Comparison of ENCODE assay signal across 8 cellular contexts in the genomic region with DNA sequence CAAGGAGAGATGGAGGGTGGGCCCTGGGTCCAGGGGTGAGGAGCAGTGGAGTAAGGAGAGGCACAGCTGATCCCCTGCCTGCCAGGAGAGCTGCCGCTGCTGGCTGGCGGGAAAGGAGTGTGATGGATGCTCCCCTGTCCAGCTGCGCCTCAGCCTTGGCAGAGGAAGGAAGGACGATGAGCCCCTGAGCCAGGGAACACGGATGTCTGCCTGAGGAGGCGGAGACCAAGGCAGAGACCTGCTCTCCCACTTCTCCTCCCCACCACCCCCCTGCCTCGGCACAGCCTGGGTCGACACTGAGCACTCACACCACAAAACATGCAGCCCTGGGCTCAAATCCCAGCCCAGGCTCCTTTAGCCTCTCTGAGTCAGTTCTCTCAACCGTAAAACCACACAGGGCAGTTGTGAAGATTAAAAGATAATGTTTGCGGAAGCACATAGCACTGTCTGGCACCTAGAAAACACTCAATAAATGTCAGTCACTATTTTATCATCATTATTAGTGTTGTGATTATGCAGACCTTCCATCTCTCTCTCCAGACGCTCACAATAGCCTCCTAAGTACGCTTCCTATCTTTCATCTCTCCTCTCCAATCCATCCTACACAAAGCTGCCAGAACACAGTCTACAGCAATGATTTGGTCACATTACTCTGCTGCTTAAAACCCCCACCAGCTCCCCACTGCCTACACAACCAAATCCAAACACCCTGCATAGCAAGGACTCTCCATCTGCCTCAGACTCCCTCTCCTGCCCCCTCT. TPM values are rescaled to one million over a fixed set of nuclear protein-coding genes. Genes with fewer than 3 reads are reported as not detected.
DNase-seq lines count a peak whose midpoint lies in the region; ATAC-seq and TF ChIP-seq lines count a peak whose summit lies in the region.

No MANE protein-coding gene starts in this region.

- peak overlapping the region; percentile 44 for H3K4me2 ChIP-seq in mammary epithelial cell (ENCODE audit: insufficient read depth, low read depth, low read length)

- no peaks in the 10 kb centered on the region for H3K36me3 Mint-ChIP-seq in nephron (ENCODE audit: low read depth)

- no peaks in the 10 kb centered on the region for H3K27me3 ChIP-seq in mammary epithelial cell (ENCODE audit: insufficient read depth, low read length)

- dilution Hi-C loops in mammary epithelial cell (cut with HindIII; ENCODE audit: low sequenced_read_pairs) = no loop called here

- no peaks in the 10 kb centered on the region for H3K36me3 ChIP-seq in mammary epithelial cell (ENCODE audit: insufficient read depth, low read length)

- no peak overlapping the region for H2AFZ ChIP-seq in mammary epithelial cell (ENCODE audit: low read depth, low read length)

- H3K4me3 ChIP-seq in mammary epithelial cell (replicated peaks in 1 of 3; ENCODE audit: insufficient read depth in 1 of 3, low read depth in 2 of 3, low read length in 3 of 3) = no peak overlapping the region

- peaks cover 5% of the 10 kb centered on the region for H3K27me3 Mint-ChIP-seq in nephron (ENCODE audit: low read depth)

- intact Hi-C loops in mammary epithelial cell (cut with micrococcal nuclease) = no loop called here

- BruUV-seq in mammary epithelial cell (replicated peaks; lab: Mats Ljungman, UMichigan) = no TSS peak

- ATAC-seq in HG02759 (IDR thresholded peaks at IDR 0.05; ENCODE audit: unreplicated experiment) = peak; percentile 75

- no peaks in the 10 kb centered on the region for H3K9me3 ChIP-seq in mammary epithelial cell (replicated peaks; ENCODE audit: insufficient read depth, low read length)

- CTCF ChIA-PET in mammary epithelial cell (lab: Charles Lee; ENCODE audit: low non-redundant PET) = no interaction called here

- peak; percentile 4 for DNase-seq in activated CD4-positive, alpha-beta T cell treated with anti-CD3 and anti-CD28 coated beads for 48 hours
- DNase-seq in activated CD4-positive, alpha-beta T cell treated with anti-CD3 and anti-CD28 coated beads for 1 hour = no peak
- peak; percentile 70 for DNase-seq in NCI-H526 treated with DMSO at 0.1 percent for 48 hours (lab: John Stamatoyannopoulos, UW)
- peak; percentile 84 for DNase-seq in mammary epithelial cell
- DNase-seq in NCI-H2171 treated with DMSO at 0.1 percent for 48 hours (lab: John Stamatoyannopoulos, UW) = no peak
- DNase-seq in activated effector memory CD4-positive, alpha-beta T cell treated with Interleukin-2 at 50 U/mL for 16 hours = no peak

- H3K9ac ChIP-seq in mammary epithelial cell (ENCODE audit: insufficient read depth, low read length) = no peak overlapping the region

- peak overlapping the region; percentile 34 to 91 (median 86) for H3K27ac Mint-ChIP-seq in nephron

- H3K4me1 Mint-ChIP-seq in nephron = peaks cover 80% of the 10 kb centered on the region

- TF ChIP-seq CTCF in mammary epithelial cell (conservative IDR thresholded peaks at IDR 0.05 in 1 of 2, IDR thresholded peaks at IDR 0.05 in 1 of 2; ENCODE audit: extremely low read depth in 1 of 2, insufficient read depth in 1 of 2, low read depth in 1 of 2, low read length in 2 of 2) (no peak), nephron (IDR thresholded peaks at IDR 0.05; ENCODE audit: unreplicated experiment in 3 of 3) (no peak)

- no peak overlapping the region for H3K27ac ChIP-seq in mammary epithelial cell (ENCODE audit: insufficient read depth, low read depth, low read length)

- WGBS in mammary epithelial cell (ENCODE audit: low coverage, missing lambda C conversion rate) = 18% methylated on average over 4 of the region's 12 CpGs

- peaks cover 35% of the 10 kb centered on the region for H3K4me1 ChIP-seq in mammary epithelial cell (ENCODE audit: insufficient read depth, low read length)

- in situ Hi-C loops in mammary epithelial cell (cut with MboI; ENCODE audit: low sequenced_read_pairs in 2 of 2) = no loop called here

- H3K9me3 Mint-ChIP-seq in nephron = no peaks in the 10 kb centered on the region

- no peaks in the 10 kb centered on the region for H4K20me1 ChIP-seq in mammary epithelial cell (ENCODE audit: insufficient read depth, low read length)

- H3K79me2 ChIP-seq in mammary epithelial cell (ENCODE audit: insufficient read depth, low read length) = no peaks in the 10 kb centered on the region

- peak overlapping the region in 2 of 3 experiments; percentile 12 to 43 for H3K4me3 Mint-ChIP-seq in nephron

RNA-seq across cellular contexts. Expression of gene SEMA5B, which starts 52.2 kb away (rescaled TPM):
- total RNA-seq in mammary epithelial cell = 1 to 10 TPM in 1 of 2 donors, under 1 TPM in 1; 0.33 to 1.1 TPM
- 0.11 TPM for polyA plus RNA-seq in mammary epithelial cell
- polyA minus RNA-seq in mammary epithelial cell = not detected

Comparison
In these comparisons a context has a peak if more than half of its experiments do, and no peak if none do; other contexts are left out.
1. DNase-seq: peak in activated CD4-positive, alpha-beta T cell treated with anti-CD3 and anti-CD28 coated beads for 48 hours (single experiment), NCI-H526 treated with DMSO at 0.1 percent for 48 hours (single experiment) and mammary epithelial cell (single experiment); none in activated CD4-positive, alpha-beta T cell treated with anti-CD3 and anti-CD28 coated beads for 1 hour (single experiment), NCI-H2171 treated with DMSO at 0.1 percent for 48 hours (single experiment) and activated effector memory CD4-positive, alpha-beta T cell treated with Interleukin-2 at 50 U/mL for 16 hours (single experiment).